In genomic region chr5:145237843-145238242, GRCh38 we compare ENCODE assay signal across 8 cellular contexts.
A peak's percentile ranks its signal among the peaks of the same experiment; 100 is the strongest.
DNase-seq lines count a peak whose midpoint lies in the region; ATAC-seq and TF ChIP-seq lines count a peak whose summit lies in the region.

No MANE protein-coding gene starts in this region.

- peaks cover 8% of the 10 kb centered on the region for H3K27me3 Mint-ChIP-seq in nephron progenitor cell (ENCODE audit: low read depth, poor library complexity)

- peaks cover 5% of the 10 kb centered on the region for H3K4me1 Mint-ChIP-seq in nephron progenitor cell
- H3K4me1 Mint-ChIP-seq in stimulated activated effector memory CD8-positive, alpha-beta T cell treated with anti-CD3 and anti-CD28 coated beads, Interleukin-12 subunit alpha, Interleukin-12 subunit beta, amount 100 ng/mL, for 72 hours: no peaks in the 10 kb centered on the region

- H3K27ac Mint-ChIP-seq in nephron progenitor cell: no peak overlapping the region
- no peak overlapping the region for H3K27ac Mint-ChIP-seq in stimulated activated effector memory CD8-positive, alpha-beta T cell treated with anti-CD3 and anti-CD28 coated beads, Interleukin-12 subunit alpha, Interleukin-12 subunit beta, amount 100 ng/mL, for 72 hours

- no peak overlapping the region for H3K27ac ChIP-seq in AG04450 (ENCODE audit: low read depth, low read length)

- H3K27me3 ChIP-seq in AG04450 (ENCODE audit: control insufficient read depth, insufficient read depth, low read length): no peaks in the 10 kb centered on the region

- H3K9me3 ChIP-seq in AG04450 (ENCODE audit: control insufficient read depth, insufficient read depth, low read length): no peaks in the 10 kb centered on the region

- H3K4me3 ChIP-seq in AG04450 (ENCODE audit: low read depth, low read length): no peak overlapping the region
- no peak overlapping the region for H3K4me3 ChIP-seq in choroid plexus epithelial cell (ENCODE audit: low read depth, low read length)

- DNase-seq in AG04450 (ENCODE audit: low read depth, low spot score): no peak
- peak; percentile 16 for DNase-seq in NCI-H524 treated with DMSO at 0.1 percent for 48 hours (lab: John Stamatoyannopoulos, UW)
- DNase-seq in choroid plexus epithelial cell (ENCODE audit: low read depth): peak; percentile 85
- DNase-seq in nephron progenitor cell: peak; percentile 59
- DNase-seq in stimulated activated effector memory CD8-positive, alpha-beta T cell treated with anti-CD3 and anti-CD28 coated beads, Interleukin-12 subunit alpha, Interleukin-12 subunit beta, amount 100 ng/mL, for 72 hours (ENCODE audit: low spot score in 2 of 2): no peak

- CTCF ChIA-PET in AG04450 (lab: Charles Lee): interaction anchor here (1.1 to 2.0 kb wide), 3 partner anchors 10 to 43 kb away, joined by 3 to 4 read pairs (median 3); no protein-coding TSS in a partner anchor

- POLR2A ChIA-PET in AG04450 (lab: Yijun Ruan, JAX): no interaction called here

- TF ChIP-seq CTCF in AG04450 (IDR thresholded peaks at IDR 0.05; ENCODE audit: low read depth, low read length): peak; percentile 27; the same call in 1 of the 2 replicates
- TF ChIP-seq CTCF in choroid plexus epithelial cell (conservative IDR thresholded peaks at IDR 0.05; ENCODE audit: low read depth, low read length): peak; percentile 78
- peak; percentile 69 for TF ChIP-seq CTCF in nephron progenitor cell (IDR thresholded peaks at IDR 0.05)

- no peak overlapping the region for H3K4me3 Mint-ChIP-seq in nephron progenitor cell
- H3K4me3 Mint-ChIP-seq in stimulated activated effector memory CD8-positive, alpha-beta T cell treated with anti-CD3 and anti-CD28 coated beads, Interleukin-12 subunit alpha, Interleukin-12 subunit beta, amount 100 ng/mL, for 72 hours: no peak overlapping the region

- ATAC-seq in GM18858 (IDR thresholded peaks at IDR 0.05; ENCODE audit: unreplicated experiment): peak; percentile 81
- ATAC-seq in HG03469 (IDR thresholded peaks at IDR 0.05; ENCODE audit: unreplicated experiment): peak; percentile 80
- no peak for ATAC-seq in stimulated activated effector memory CD8-positive, alpha-beta T cell treated with anti-CD3 and anti-CD28 coated beads, Interleukin-12 subunit alpha, Interleukin-12 subunit beta, amount 100 ng/mL, for 72 hours
- no peak for ATAC-seq in GM18520 (IDR thresholded peaks at IDR 0.05; ENCODE audit: unreplicated experiment)

- no peaks in the 10 kb centered on the region for H3K9me3 Mint-ChIP-seq in nephron progenitor cell
- no peaks in the 10 kb centered on the region for H3K9me3 Mint-ChIP-seq in stimulated activated effector memory CD8-positive, alpha-beta T cell treated with anti-CD3 and anti-CD28 coated beads, Interleukin-12 subunit alpha, Interleukin-12 subunit beta, amount 100 ng/mL, for 72 hours

- H3K36me3 Mint-ChIP-seq in nephron progenitor cell (ENCODE audit: low read depth): no peaks in the 10 kb centered on the region
- H3K36me3 Mint-ChIP-seq in stimulated activated effector memory CD8-positive, alpha-beta T cell treated with anti-CD3 and anti-CD28 coated beads, Interleukin-12 subunit alpha, Interleukin-12 subunit beta, amount 100 ng/mL, for 72 hours: no peaks in the 10 kb centered on the region

Comparison
In these comparisons a context has a peak if more than half of its experiments do, and no peak if none do; other contexts are left out.
1. DNase-seq: peak in NCI-H524 treated with DMSO at 0.1 percent for 48 hours (single experiment), choroid plexus epithelial cell (single experiment) and nephron progenitor cell (single experiment); none in AG04450 (single experiment) and stimulated activated effector memory CD8-positive, alpha-beta T cell treated with anti-CD3 and anti-CD28 coated beads, Interleukin-12 subunit alpha, Interleukin-12 subunit beta, amount 100 ng/mL, for 72 hours (0 of 2).
2. CTCF ChIP-seq: peak in every context shown above with its lines; median percentile 78 in choroid plexus epithelial cell; 69 in nephron progenitor cell; 27 in AG04450.
3. ATAC-seq: peak in GM18858 (single experiment) and HG03469 (single experiment); none in stimulated activated effector memory CD8-positive, alpha-beta T cell treated with anti-CD3 and anti-CD28 coated beads, Interleukin-12 subunit alpha, Interleukin-12 subunit beta, amount 100 ng/mL, for 72 hours (single experiment) and GM18520 (single experiment).